23 cellular contexts compared by ENCODE assay signal in genomic region chr4:36719425-36719824, GRCh38.
"Had no signal": no experiment of that assay in that cellular context is flagged by ENCODE, and none has a peak within 500 bp of the region (broad histone marks: within the 10 kb centered on the region; RNA-seq: fewer than 3 reads in every experiment).

No MANE protein-coding gene starts in this region.

- DNase-seq: natural killer cell; occipital lobe; ovary; posterior cingulate gyrus; psoas muscle; right cardiac atrium; right lobe of liver; sigmoid colon; small intestine; stimulated activated CD4-positive, alpha-beta T cell treated with anti-CD3 and anti-CD28 coated beads, Interleukin-15, amount 100 ng/mL, for 24 hours; stimulated activated CD4-positive, alpha-beta T cell treated with anti-CD3 and anti-CD28 coated beads, Interleukin-2, amount 100 ng/mL, for 24 hours; stimulated activated CD4-positive, alpha-beta T cell treated with anti-CD3 and anti-CD28 coated beads, Interleukin-2, amount 100 ng/mL, for 48 hours; stimulated activated CD4-positive, alpha-beta T cell treated with anti-CD3 and anti-CD28 coated beads, Interleukin-4, amount 100 ng/mL, for 24 hours; stimulated activated naive B cell treated with anti-CD40 and anti-IgM and Interleukin-4, amounts not matched to agents 10 μg/mL and 1 μg/mL and 100 μg/mL, for 72 hours; stimulated activated naive CD4-positive, alpha-beta T cell treated with Interleukin-2 at 50 U/mL for 16 hours; stomach; thyroid gland; upper lobe of left lung had no signal

- H3K4me3 ChIP-seq: neural progenitor cell, ovary, psoas muscle, right lobe of liver, sigmoid colon, stomach, thoracic aorta, thyroid gland, tibial nerve, upper lobe of left lung, vagina had no signal

- H3K27me3 ChIP-seq: neural progenitor cell, ovary, right lobe of liver, sigmoid colon, stomach, thyroid gland, tibial nerve, upper lobe of left lung, vagina had no signal

- H3K4me1 ChIP-seq: neural progenitor cell, parathyroid adenoma, psoas muscle, right lobe of liver, sigmoid colon, stomach, thyroid gland, tibial nerve, upper lobe of left lung, vagina had no signal

- H3K79me2 ChIP-seq: parathyroid adenoma had no signal

- H3K27ac ChIP-seq: neural progenitor cell, ovary, parathyroid adenoma, psoas muscle, right lobe of liver, sigmoid colon, stomach, thoracic aorta, thyroid gland, tibial nerve, upper lobe of left lung, vagina had no signal

- H3K36me3 ChIP-seq: neural progenitor cell, ovary, right lobe of liver, sigmoid colon, stomach, thoracic aorta, thyroid gland, tibial nerve, upper lobe of left lung, vagina had no signal

- H3K4me2 ChIP-seq: neural progenitor cell had no signal

- H3K9ac ChIP-seq: neural progenitor cell, parathyroid adenoma had no signal
